1 cellular context compared by ENCODE assay signal in the genomic region with DNA sequence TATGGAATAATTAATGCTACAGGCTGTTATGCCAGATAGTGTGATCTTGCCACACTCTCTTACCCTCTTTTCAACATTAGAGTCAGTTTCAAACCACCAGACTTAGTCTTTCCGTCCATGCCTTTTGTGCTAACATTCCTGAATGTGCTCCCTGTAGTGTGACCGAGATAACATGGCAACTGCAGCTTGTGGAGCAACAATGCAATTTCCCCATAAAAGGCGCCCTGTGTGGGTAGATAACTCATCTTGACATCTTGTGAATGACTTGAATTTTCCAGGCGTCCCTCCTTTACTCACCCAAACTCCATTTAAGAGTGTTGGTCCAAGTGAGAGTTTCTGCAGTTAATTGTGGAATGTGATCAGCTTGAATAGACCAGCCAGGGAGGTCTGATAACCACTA.
TF ChIP-seq lines count a peak whose summit lies in the region.

No MANE protein-coding gene starts in this region.

TF ChIP-seq in H1, 55 proteins besides CTCF, POLR2A, EP300 and RAD21 (continued from another document):
- no peak for TF ChIP-seq SIX5 (IDR thresholded peaks at IDR 0.05; ENCODE audit: low read depth, low read length)
- TF ChIP-seq YY1 (IDR thresholded peaks at IDR 0.05; ENCODE audit: low read depth, low read length), result no peak
- TF ChIP-seq, protein P1, sequence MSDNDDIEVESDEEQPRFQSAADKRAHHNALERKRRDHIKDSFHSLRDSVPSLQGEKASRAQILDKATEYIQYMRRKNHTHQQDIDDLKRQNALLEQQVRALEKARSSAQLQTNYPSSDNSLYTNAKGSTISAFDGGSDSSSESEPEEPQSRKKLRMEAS (IDR thresholded peaks at IDR 0.05), result no peak
- no peak for TF ChIP-seq CBX8 (IDR thresholded peaks at IDR 0.05; ENCODE audit: borderline replicate concordance, low read depth, low read length)
- TF ChIP-seq TAF1 (IDR thresholded peaks at IDR 0.05; ENCODE audit: low read depth, low read length), result no peak
- TF ChIP-seq JUN (IDR thresholded peaks at IDR 0.05; ENCODE audit: low read depth, low read length), result no peak
- no peak for TF ChIP-seq GTF2F1 (IDR thresholded peaks at IDR 0.05; ENCODE audit: borderline replicate concordance, low read depth, low read length)
- no peak for TF ChIP-seq SIRT6 (IDR thresholded peaks at IDR 0.05; ENCODE audit: low read length)
- TF ChIP-seq PHF8 (conservative IDR thresholded peaks at IDR 0.05; ENCODE audit: low read depth, low read length), result no peak
- no peak for TF ChIP-seq EZH2 (IDR thresholded peaks at IDR 0.05; ENCODE audit: low read depth, low read length, severe bottlenecking)
- TF ChIP-seq JUND (IDR thresholded peaks at IDR 0.05; ENCODE audit: low read length), result no peak
- TF ChIP-seq BCL11A (IDR thresholded peaks at IDR 0.05; ENCODE audit: low read depth in 2 of 2, low read length in 2 of 2), result no peak
- peak; percentile 50 for TF ChIP-seq SRF (IDR thresholded peaks at IDR 0.05; ENCODE audit: low read depth, low read length)
- no peak for TF ChIP-seq CBX5 (IDR thresholded peaks at IDR 0.05; ENCODE audit: low read depth, low read length)
- peak; percentile 67; the same call in 1 of the 2 replicates for TF ChIP-seq TEAD4 (IDR thresholded peaks at IDR 0.05; ENCODE audit: low read depth, low read length)
